8 cellular contexts compared by ENCODE assay signal in the genomic region with DNA sequence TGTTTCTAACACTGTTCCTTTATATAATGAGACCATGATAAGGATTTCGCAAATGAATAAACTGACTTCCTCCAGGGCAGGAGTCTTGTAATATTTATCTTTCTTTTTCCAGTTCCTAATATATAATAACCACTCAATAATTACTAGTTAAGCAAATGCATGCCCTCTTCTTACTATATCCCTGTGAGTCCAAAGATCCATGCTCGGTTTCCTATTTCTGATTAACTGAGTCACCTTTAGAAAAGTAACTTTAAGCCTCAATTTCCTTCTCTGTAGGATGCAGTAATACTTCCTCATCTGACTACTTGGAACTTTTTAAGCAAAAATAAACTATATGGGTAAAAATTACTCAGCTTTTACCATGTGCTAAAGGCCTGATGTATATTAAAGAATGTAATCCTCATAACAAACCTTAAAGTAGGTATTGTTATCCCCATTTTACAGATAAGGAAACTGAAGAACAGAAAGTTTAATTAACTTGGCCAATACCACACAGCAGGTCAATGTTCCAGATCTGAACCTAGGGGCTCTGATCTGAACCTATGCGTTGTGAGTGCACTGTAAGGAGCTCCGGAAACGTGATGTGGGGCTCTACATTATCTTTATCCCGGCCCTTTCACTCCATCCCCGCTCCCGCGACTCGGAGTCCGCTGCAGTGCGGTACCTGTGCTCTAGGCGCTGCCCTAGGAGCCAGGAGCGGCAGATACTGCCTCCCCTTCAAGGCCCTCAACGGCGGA. TPM values are rescaled to one million over a fixed set of nuclear protein-coding genes. Genes with fewer than 3 reads are reported as not detected.
DNase-seq lines count a peak whose midpoint lies in the region; ATAC-seq and TF ChIP-seq lines count a peak whose summit lies in the region.

No MANE protein-coding gene starts in this region.

- CTCF ChIA-PET in BJ (lab: Yijun Ruan, JAX), result interaction anchor here (1.0 to 3.5 kb wide), 10 partner anchors 10 to 295 kb away, joined by 3 to 23 read pairs (median 4); no protein-coding TSS in a partner anchor

- TF ChIP-seq CTCF in BJ (IDR thresholded peaks at IDR 0.05; ENCODE audit: insufficient read depth, low read depth, low read length) (no peak), foreskin fibroblast (IDR thresholded peaks at IDR 0.05; ENCODE audit: low read depth, low read length) (no peak)

- POLR2A ChIA-PET in BJ (lab: Charles Lee), result interaction anchor here (0.6 to 1.0 kb wide), 2 partner anchors 37 to 72 kb away, joined by 3 to 5 read pairs; a partner anchor contains a TSS

- peak overlapping the region; percentile 88 to 99 (median 97) for H3K9ac ChIP-seq in skeletal muscle tissue (ENCODE audit: low read depth in 1 of 3, low read length in 3 of 3)

- peaks cover 14 to 20% (median 15%) of the 10 kb centered on the region in 3 donors for H3K4me1 ChIP-seq in skeletal muscle tissue (ENCODE audit: control insufficient read depth in 3 of 3, insufficient read depth in 3 of 3, low read length in 3 of 3)

- ATAC-seq in GM21529 (IDR thresholded peaks at IDR 0.05; ENCODE audit: unreplicated experiment) (peak; percentile 28), SK-N-SH treated with all-trans-retinoic acid at 6 μM for 48 hours (peak; percentile 69), HG03342 (IDR thresholded peaks at IDR 0.05; ENCODE audit: unreplicated experiment) (no peak)

- H3K4me3 ChIP-seq in BJ (ENCODE audit: low read depth, low read length) (peak overlapping the region; percentile 88), foreskin fibroblast (ENCODE audit: low read depth in 1 of 2, low read length in 2 of 2) (peak overlapping the region; percentile 97 to 99), skeletal muscle tissue (ENCODE audit: low read length in 3 of 3) (peak overlapping the region; percentile 95 to 100 (median 99))

- H3K27me3 ChIP-seq in BJ (ENCODE audit: control insufficient read depth, insufficient read depth, low read length) (no peaks in the 10 kb centered on the region), skeletal muscle tissue (ENCODE audit: control insufficient read depth in 3 of 3, insufficient read depth in 3 of 3, low read length in 3 of 3) (no peaks in the 10 kb centered on the region)

- no peaks in the 10 kb centered on the region for H3K9me3 ChIP-seq in skeletal muscle tissue (ENCODE audit: control insufficient read depth in 3 of 3, low read length in 3 of 3)

- H3K36me3 ChIP-seq in BJ (ENCODE audit: control insufficient read depth, insufficient read depth, low read length) (peaks cover 6% of the 10 kb centered on the region; the same call in 1 of the 2 replicates), skeletal muscle tissue (ENCODE audit: control insufficient read depth in 3 of 3, insufficient read depth in 3 of 3, low read length in 3 of 3) (peaks cover 6 to 22% (median 17%) of the 10 kb centered on the region in 3 donors)

- DNase-seq in BJ (ENCODE audit: low read depth), result no peak
- DNase-seq in foreskin fibroblast, result no peak
- no peak for DNase-seq in SHP77 treated with DMSO at 0.1 percent for 48 hours (lab: John Stamatoyannopoulos, UW)
- DNase-seq in activated CD4-positive, CD25-positive, alpha-beta regulatory T cell (lab: John Stamatoyannopoulos, UW), result no peak

- peak overlapping the region; percentile 97 for H3K27ac ChIP-seq in skeletal muscle tissue (ENCODE audit: low read depth, low read length)

TF ChIP-seq in SK-N-SH treated with all-trans-retinoic acid at 6 μM for 48 hours, 23 proteins besides CTCF, POLR2A, EP300 and RAD21:
- TF ChIP-seq ISL1 (CRISPR knock-in tag; IDR thresholded peaks at IDR 0.05) (no peak), ARNTL (CRISPR knock-in tag; IDR thresholded peaks at IDR 0.05; ENCODE audit: borderline replicate concordance, low read depth) (no peak), ZNF70 (CRISPR knock-in tag; IDR thresholded peaks at IDR 0.05) (no peak), SNAI2 (CRISPR knock-in tag; IDR thresholded peaks at IDR 0.05) (no peak), CSDC2 (CRISPR knock-in tag; IDR thresholded peaks at IDR 0.05) (no peak), ZFP30 (CRISPR knock-in tag; IDR thresholded peaks at IDR 0.05) (no peak), ZFP3 (CRISPR knock-in tag; IDR thresholded peaks at IDR 0.05) (no peak)
- TF ChIP-seq, protein P1, sequence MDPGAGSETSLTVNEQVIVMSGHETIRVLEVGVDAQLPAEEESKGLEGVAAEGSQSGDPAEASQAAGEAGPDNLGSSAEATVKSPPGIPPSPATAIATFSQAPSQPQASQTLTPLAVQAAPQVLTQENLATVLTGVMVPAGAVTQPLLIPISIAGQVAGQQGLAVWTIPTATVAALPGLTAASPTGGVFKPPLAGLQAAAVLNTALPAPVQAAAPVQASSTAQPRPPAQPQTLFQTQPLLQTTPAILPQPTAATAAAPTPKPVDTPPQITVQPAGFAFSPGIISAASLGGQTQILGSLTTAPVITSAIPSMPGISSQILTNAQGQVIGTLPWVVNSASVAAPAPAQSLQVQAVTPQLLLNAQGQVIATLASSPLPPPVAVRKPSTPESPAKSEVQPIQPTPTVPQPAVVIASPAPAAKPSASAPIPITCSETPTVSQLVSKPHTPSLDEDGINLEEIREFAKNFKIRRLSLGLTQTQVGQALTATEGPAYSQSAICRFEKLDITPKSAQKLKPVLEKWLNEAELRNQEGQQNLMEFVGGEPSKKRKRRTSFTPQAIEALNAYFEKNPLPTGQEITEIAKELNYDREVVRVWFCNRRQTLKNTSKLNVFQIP (CRISPR knock-in tag; IDR thresholded peaks at IDR 0.05; ENCODE audit: borderline replicate concordance, low read depth), result no peak

RNA-seq across cellular contexts. Expression of a gene that starts 0.5 kb away (rescaled TPM):
- 16.3 and 19.3 TPM in 2 replicates for polyA plus RNA-seq in BJ (2011; rRNA removed)
- polyA minus RNA-seq in BJ (2011; rRNA and poly(A)+ RNA removed), result 8.5 and 10.4 TPM in 2 replicates
- 30.3 TPM for total RNA-seq in skeletal muscle tissue

RNA-seq across cellular contexts. Expression of a gene that starts 0.6 kb away (rescaled TPM):
- 10.7 and 19.3 TPM in 2 replicates for polyA plus RNA-seq in BJ (2011; rRNA removed)
- 4.9 and 8.9 TPM in 2 replicates for polyA minus RNA-seq in BJ (2011; rRNA and poly(A)+ RNA removed)
- 19.3 TPM for total RNA-seq in skeletal muscle tissue

RNA-seq across cellular contexts. Expression of a gene that starts 51.0 kb away (rescaled TPM):
- 0.23 and 0.25 TPM in 2 replicates for polyA plus RNA-seq in BJ (2011; rRNA removed)
- polyA minus RNA-seq in BJ (2011; rRNA and poly(A)+ RNA removed), result 0.51 and 0.85 TPM in 2 replicates
- total RNA-seq in skeletal muscle tissue, result 1.6 TPM
